ENCODE assay signal across 22 cellular contexts in genomic region chr17:74472890-74473289, GRCh38. TPM values are rescaled to one million over a fixed set of nuclear protein-coding genes. Genes with fewer than 3 reads are reported as not detected.
DNase-seq lines count a peak whose midpoint lies in the region; ATAC-seq and TF ChIP-seq lines count a peak whose summit lies in the region.
"Had no signal": no experiment of that assay in that cellular context is flagged by ENCODE, and none has a peak within 500 bp of the region (broad histone marks: within the 10 kb centered on the region; RNA-seq: fewer than 3 reads in every experiment).

No MANE protein-coding gene starts in this region.

- TF ChIP-seq CTCF in lower leg skin (IDR thresholded peaks at IDR 0.05) = no peak

- peaks cover 13% of the 10 kb centered on the region for H3K36me3 ChIP-seq in CD8-positive, alpha-beta memory T cell (ENCODE audit: insufficient read depth, low read length)
- H3K36me3 ChIP-seq: SJCRH30 had no signal

- peaks cover 10 to 50% (median 18%) of the 10 kb centered on the region in 3 donors for H3K36me3 Mint-ChIP-seq in CD8-positive, alpha-beta memory T cell
- peaks cover 53% of the 10 kb centered on the region for H3K36me3 Mint-ChIP-seq in T-cell
- H3K36me3 Mint-ChIP-seq in immature natural killer cell = peaks cover 52 to 82% (median 57%) of the 10 kb centered on the region in 3 donors

- in situ Hi-C loops in G401 (cut with HindIII; ENCODE audit: low sequenced_read_pairs) = no loop called here

- POLR2A ChIA-PET in CD8-positive, alpha-beta memory T cell (lab: Charles Lee) = no interaction called here
- POLR2A ChIA-PET in T-cell (lab: Charles Lee) = interaction anchor here in 1 of 2 donors (1.0 kb wide), 1 partner anchor 9 kb away, joined by 5 read pairs; no protein-coding TSS in a partner anchor

- no peak for DNase-seq in CD8-positive, alpha-beta memory T cell
- DNase-seq in T-cell = no peak
- no peak for DNase-seq in immature natural killer cell
- no peak for DNase-seq in activated CD4-positive, CD25-positive, alpha-beta regulatory T cell (lab: John Stamatoyannopoulos, UW)
- DNase-seq in lower leg skin (ENCODE audit: low spot score in 2 of 2) = no peak
- DNase-seq in G401 (ENCODE audit: low spot score) = no peak
- no peak for DNase-seq in dermis blood vessel endothelial cell
- DNase-seq: DMS53, GF-D8, Karpas-422, NCI-H1694, NCI-H2081, NCI-H2171, NCI-H345, NCI-H524, NCI-H774, Peyer's patch, SJCRH30 had no signal

- H3K4me3 Mint-ChIP-seq in CD8-positive, alpha-beta memory T cell = peak overlapping the region in 5 of 7 donors; percentile 30 to 79 (median 73)
- H3K4me3 Mint-ChIP-seq in T-cell = peak overlapping the region in 1 of 3 donors; percentile 72
- H3K4me3 Mint-ChIP-seq in immature natural killer cell = no peak overlapping the region

- H3K4me1 Mint-ChIP-seq in CD8-positive, alpha-beta memory T cell = peaks cover 76 to 84% (median 81%) of the 10 kb centered on the region in 3 donors
- H3K4me1 Mint-ChIP-seq in T-cell (peaks cover 49 to 70% (median 53%) of the 10 kb centered on the region in 3 donors), immature natural killer cell (peaks cover 85 to 88% of the 10 kb centered on the region in 2 donors)

- ATAC-seq in T-cell (replicated peaks in 1 of 4) = no peak

- H3K4me1 ChIP-seq in CD8-positive, alpha-beta memory T cell (ENCODE audit: insufficient read depth, low read length) = peaks cover 50% of the 10 kb centered on the region
- H3K4me1 ChIP-seq: SJCRH30 had no signal

- H3K27ac Mint-ChIP-seq in CD8-positive, alpha-beta memory T cell = peak overlapping the region; percentile 23 to 96 (median 72)
- H3K27ac Mint-ChIP-seq in T-cell (peak overlapping the region; percentile 11 to 15), immature natural killer cell (peak overlapping the region in 4 of 6 donors; percentile 97 to 99 (median 98))

- no peaks in the 10 kb centered on the region for H3K27me3 Mint-ChIP-seq in CD8-positive, alpha-beta memory T cell
- H3K27me3 Mint-ChIP-seq in T-cell (no peaks in the 10 kb centered on the region), immature natural killer cell (ENCODE audit: low read depth in 3 of 3) (peaks cover 11 to 22% (median 22%) of the 10 kb centered on the region in 3 donors)
- H3K27me3 Mint-ChIP-seq: IgD-negative memory B cell had no signal

- H3K9me3 ChIP-seq in CD8-positive, alpha-beta memory T cell (ENCODE audit: low read length) = peaks cover 8% of the 10 kb centered on the region

- no peak overlapping the region for H3K4me3 ChIP-seq in CD8-positive, alpha-beta memory T cell (ENCODE audit: low read length)
- no peak overlapping the region for H3K4me3 ChIP-seq in lower leg skin (ENCODE audit: low read depth, poor library complexity, severe bottlenecking)
- H3K4me3 ChIP-seq: Peyer's patch, SJCRH30 had no signal

- H3K27ac ChIP-seq in CD8-positive, alpha-beta memory T cell (ENCODE audit: low read depth, low read length) = no peak overlapping the region
- H3K27ac ChIP-seq: Peyer's patch, SJCRH30 had no signal

- no peaks in the 10 kb centered on the region for H3K27me3 ChIP-seq in CD8-positive, alpha-beta memory T cell (ENCODE audit: insufficient read depth, low read length, poor library complexity, severe bottlenecking)
- H3K27me3 ChIP-seq: Peyer's patch had no signal

- CTCF ChIA-PET in CD8-positive, alpha-beta memory T cell (lab: Charles Lee) = interaction anchor here (1.5 to 4.1 kb wide), 2 partner anchors 12 to 16 kb away, joined by 3 to 28 read pairs; no protein-coding TSS in a partner anchor
- CTCF ChIA-PET in T-cell (lab: Charles Lee) = no interaction called here

- intact Hi-C loops in lower leg skin (cut with DNase I; ENCODE audit: low total_unique reads) = no loop called here

- 59 to 78% methylated on average over 4 of the region's 4 CpGs for WGBS in lower leg skin, 2 donors

- no peak for TF ChIP-seq POLR2A in lower leg skin (IDR thresholded peaks at IDR 0.05)

- peaks cover 0 to 12% (median 5%) of the 10 kb centered on the region in 5 donors for H3K9me3 Mint-ChIP-seq in CD8-positive, alpha-beta memory T cell
- peaks cover 0 to 8% (median 5%) of the 10 kb centered on the region in 3 donors for H3K9me3 Mint-ChIP-seq in T-cell
- peaks cover 0 to 2% (median 0%) of the 10 kb centered on the region in 6 donors for H3K9me3 Mint-ChIP-seq in immature natural killer cell

RNA-seq across cellular contexts. Expression of gene CD300A, which starts 6.5 kb away (rescaled TPM):
- 1 to 10 TPM; 3.1 to 3.8 TPM for total RNA-seq in CD8-positive, alpha-beta memory T cell
- polyA plus RNA-seq in CD8-positive, alpha-beta memory T cell = 121 TPM
- total RNA-seq in T-cell = 10 to 100 TPM in 4 of 5 donors, 1 to 10 TPM in 1; 9.2 to 18.8 (median 12.5) TPM
- 100 to 1,000 TPM; 357 to 514 (median 505) TPM for polyA plus RNA-seq in immature natural killer cell
- 10 to 100 TPM in 2 of 4 donors, 1 to 10 TPM in 2; 5.5 to 13.0 (median 8.7) TPM for total RNA-seq in lower leg skin
- not detected in 2 replicates for total RNA-seq in G401 (2014; rRNA removed; shearing (Covaris generic))
- total RNA-seq in dermis blood vessel endothelial cell = not detected in 2 replicates
- total RNA-seq: H4, M059J, SJCRH30 had no signal
- polyA plus RNA-seq: BJ had no signal

RNA-seq across cellular contexts. Expression of gene GPRC5C, which starts 41.0 kb away (rescaled TPM):
- under 1 TPM in 1 of 2 experiments, not detected in 1; 0.27 TPM for total RNA-seq in CD8-positive, alpha-beta memory T cell
- polyA plus RNA-seq in CD8-positive, alpha-beta memory T cell = not detected
- total RNA-seq in T-cell = 1 to 10 TPM in 1 of 5 donors, under 1 TPM in 2, not detected in 2; 0.46 to 1.5 (median 0.55) TPM
- 1 to 10 TPM in 1 of 3 donors, under 1 TPM in 1, not detected in 1; 0.89 to 3.2 TPM for polyA plus RNA-seq in immature natural killer cell
- total RNA-seq in lower leg skin = 100 to 1,000 TPM in 2 of 4 donors, 10 to 100 TPM in 2; 80.3 to 147 (median 99.1) TPM
- 8.7 and 9.4 TPM in 2 replicates for total RNA-seq in G401 (2014; rRNA removed; shearing (Covaris generic))
- 1.8 and 2.0 TPM in 2 replicates for total RNA-seq in dermis blood vessel endothelial cell
- total RNA-seq: SJCRH30 had no signal

RNA-seq across cellular contexts. Expression of gene CD300LB, which starts 58.4 kb away (rescaled TPM):
- total RNA-seq in CD8-positive, alpha-beta memory T cell = under 1 TPM in 1 of 2 experiments, not detected in 1; 0.11 TPM
- not detected for polyA plus RNA-seq in CD8-positive, alpha-beta memory T cell
- total RNA-seq in T-cell (not detected), lower leg skin (1 to 10 TPM in 1 of 4 donors, under 1 TPM in 2, not detected in 1; 0.12 to 1.3 (median 0.55) TPM), dermis blood vessel endothelial cell (not detected in 2 replicates)
- polyA plus RNA-seq in immature natural killer cell = 1 to 10 TPM; 4.2 to 6.3 (median 5.5) TPM
- not detected in 2 replicates for total RNA-seq in G401 (2014; rRNA removed; shearing (Covaris generic))
- total RNA-seq: H4, M059J, Peyer's patch, SJCRH30 had no signal
- polyA plus RNA-seq: BJ, IgD-negative memory B cell had no signal

Comparison
In these comparisons a context has a peak if more than half of its experiments do, and no peak if none do; other contexts are left out.
1. H3K27ac Mint-ChIP-seq: peak in every context shown above with its lines; median percentile 98 in immature natural killer cell; 72 in CD8-positive, alpha-beta memory T cell; 13 in T-cell.
2. H3K4me3 Mint-ChIP-seq: peak in CD8-positive, alpha-beta memory T cell (5 of 7); none in immature natural killer cell (0 of 5).